In the genomic region with DNA sequence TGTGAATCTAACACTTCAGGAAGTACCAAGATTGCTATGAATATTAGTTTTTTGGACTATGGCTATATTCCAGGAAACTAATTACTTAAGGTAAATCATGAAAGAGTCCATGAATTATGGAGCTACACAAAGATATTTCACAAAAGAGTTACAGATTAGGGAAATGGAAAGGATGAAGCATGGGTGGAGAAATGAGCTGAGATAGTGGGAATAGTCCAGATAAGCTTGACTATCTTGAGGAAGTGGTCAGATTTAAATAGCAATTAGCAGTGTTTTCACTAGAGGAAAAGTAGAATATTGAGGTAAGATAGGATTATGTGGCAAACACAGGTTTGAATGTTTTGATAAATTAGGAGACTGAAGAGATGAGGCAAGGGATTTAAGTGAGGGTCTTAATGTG, we compare ENCODE assay signal across 1 cellular context.
TF ChIP-seq lines count a peak whose summit lies in the region.

No MANE protein-coding gene starts in this region.

TF ChIP-seq in HCT116, 20 proteins besides CTCF, POLR2A, EP300 and RAD21 (continued from another document):
- TF ChIP-seq, protein P1, sequence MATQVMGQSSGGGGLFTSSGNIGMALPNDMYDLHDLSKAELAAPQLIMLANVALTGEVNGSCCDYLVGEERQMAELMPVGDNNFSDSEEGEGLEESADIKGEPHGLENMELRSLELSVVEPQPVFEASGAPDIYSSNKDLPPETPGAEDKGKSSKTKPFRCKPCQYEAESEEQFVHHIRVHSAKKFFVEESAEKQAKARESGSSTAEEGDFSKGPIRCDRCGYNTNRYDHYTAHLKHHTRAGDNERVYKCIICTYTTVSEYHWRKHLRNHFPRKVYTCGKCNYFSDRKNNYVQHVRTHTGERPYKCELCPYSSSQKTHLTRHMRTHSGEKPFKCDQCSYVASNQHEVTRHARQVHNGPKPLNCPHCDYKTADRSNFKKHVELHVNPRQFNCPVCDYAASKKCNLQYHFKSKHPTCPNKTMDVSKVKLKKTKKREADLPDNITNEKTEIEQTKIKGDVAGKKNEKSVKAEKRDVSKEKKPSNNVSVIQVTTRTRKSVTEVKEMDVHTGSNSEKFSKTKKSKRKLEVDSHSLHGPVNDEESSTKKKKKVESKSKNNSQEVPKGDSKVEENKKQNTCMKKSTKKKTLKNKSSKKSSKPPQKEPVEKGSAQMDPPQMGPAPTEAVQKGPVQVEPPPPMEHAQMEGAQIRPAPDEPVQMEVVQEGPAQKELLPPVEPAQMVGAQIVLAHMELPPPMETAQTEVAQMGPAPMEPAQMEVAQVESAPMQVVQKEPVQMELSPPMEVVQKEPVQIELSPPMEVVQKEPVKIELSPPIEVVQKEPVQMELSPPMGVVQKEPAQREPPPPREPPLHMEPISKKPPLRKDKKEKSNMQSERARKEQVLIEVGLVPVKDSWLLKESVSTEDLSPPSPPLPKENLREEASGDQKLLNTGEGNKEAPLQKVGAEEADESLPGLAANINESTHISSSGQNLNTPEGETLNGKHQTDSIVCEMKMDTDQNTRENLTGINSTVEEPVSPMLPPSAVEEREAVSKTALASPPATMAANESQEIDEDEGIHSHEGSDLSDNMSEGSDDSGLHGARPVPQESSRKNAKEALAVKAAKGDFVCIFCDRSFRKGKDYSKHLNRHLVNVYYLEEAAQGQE (IDR thresholded peaks at IDR 0.05; ENCODE audit: low read depth) = no peak
- TF ChIP-seq ELF1 (IDR thresholded peaks at IDR 0.05; ENCODE audit: borderline replicate concordance, low read depth) (no peak), FOSL1 (IDR thresholded peaks at IDR 0.05; ENCODE audit: low read depth) (no peak), ZNF274 (IDR thresholded peaks at IDR 0.05; ENCODE audit: low read depth, low read length) (no peak), TCF7L2 (IDR thresholded peaks at IDR 0.05; ENCODE audit: borderline replicate concordance, extremely low read depth, insufficient read depth, insufficient read length) (no peak), YY1 (IDR thresholded peaks at IDR 0.05; ENCODE audit: extremely low read depth, insufficient replicate concordance, low read depth, low read length) (no peak), EZH2 (IDR thresholded peaks at IDR 0.05) (no peak)
- TF ChIP-seq, protein P2, sequence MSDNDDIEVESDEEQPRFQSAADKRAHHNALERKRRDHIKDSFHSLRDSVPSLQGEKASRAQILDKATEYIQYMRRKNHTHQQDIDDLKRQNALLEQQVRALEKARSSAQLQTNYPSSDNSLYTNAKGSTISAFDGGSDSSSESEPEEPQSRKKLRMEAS (IDR thresholded peaks at IDR 0.05) = no peak
